ENCODE assay signal across 8 cellular contexts in the genomic region with DNA sequence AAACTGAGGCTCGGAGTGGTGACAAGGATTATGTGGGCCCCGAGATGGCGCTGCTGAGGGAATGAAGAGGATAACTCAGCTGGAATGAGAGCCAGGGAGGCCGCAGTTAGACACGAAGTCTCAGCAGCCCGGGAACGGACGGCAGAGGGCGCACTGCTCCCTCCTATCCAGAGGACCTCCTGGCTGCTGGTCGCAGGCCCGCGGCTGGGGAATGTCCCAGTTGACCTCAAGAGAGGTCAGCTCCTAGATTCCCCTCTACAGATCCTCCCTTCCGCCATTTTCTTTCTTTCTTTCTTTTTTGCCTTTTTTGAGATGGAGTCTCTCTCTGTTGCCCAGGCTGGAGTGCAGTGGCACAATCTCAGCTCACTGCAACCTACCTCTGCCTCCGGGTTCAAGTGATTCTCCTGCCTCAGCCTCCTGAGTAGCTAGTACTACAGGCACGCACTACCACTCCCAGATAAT.
DNase-seq lines count a peak whose midpoint lies in the region; ATAC-seq and TF ChIP-seq lines count a peak whose summit lies in the region.

No MANE protein-coding gene starts in this region.

- H3K36me3 ChIP-seq in GM06990 (ENCODE audit: control insufficient read depth, insufficient read depth, low read length): no peaks in the 10 kb centered on the region

- ATAC-seq in GM21737 (IDR thresholded peaks at IDR 0.05; ENCODE audit: unreplicated experiment) (no peak), GM21786 (IDR thresholded peaks at IDR 0.05; ENCODE audit: unreplicated experiment) (no peak)

- TF ChIP-seq CTCF in GM06990 (IDR thresholded peaks at IDR 0.05; ENCODE audit: insufficient read depth, low read length, poor library complexity, severe bottlenecking) (peak; percentile 93), astrocyte of the cerebellum (IDR thresholded peaks at IDR 0.05; ENCODE audit: low read depth, low read length, missing control alignments) (peak; percentile 63)

- no peaks in the 10 kb centered on the region for H3K27me3 ChIP-seq in GM06990 (replicated peaks; ENCODE audit: control insufficient read depth, insufficient read depth, low read length)

- in situ Hi-C loops in astrocyte of the cerebellum (cut with HindIII; ENCODE audit: low sequenced_read_pairs): no loop called here

- H3K4me3 ChIP-seq in GM06990 (replicated peaks; ENCODE audit: low read depth, low read length) (no peak overlapping the region), astrocyte of the cerebellum (ENCODE audit: low read depth, low read length) (no peak overlapping the region)

- DNase-seq in GM06990 (ENCODE audit: extremely low read depth, insufficient read length): peak; percentile 69
- DNase-seq in NCI-H1092 (lab: John Stamatoyannopoulos, UW): peak; percentile 35
- peak; percentile 55 for DNase-seq in T-helper 9 cell
- DNase-seq in astrocyte of the cerebellum (ENCODE audit: low read depth): peak; percentile 26
- peak; percentile 90 for DNase-seq in iPS DF 19.7 (ENCODE audit: low read depth, low spot score)
- peak; percentile 28 for DNase-seq in smooth muscle cell of the brain vasculature (ENCODE audit: low read depth, low spot score)

Comparison
In these comparisons a context has a peak if more than half of its experiments do, and no peak if none do; other contexts are left out.
1. DNase-seq: peak in every context shown above with its lines; median percentile 90 in iPS DF 19.7; 69 in GM06990; 55 in T-helper 9 cell; 35 in NCI-H1092; 28 in smooth muscle cell of the brain vasculature; 26 in astrocyte of the cerebellum.